In genomic region chr18:5984245-5984644, GRCh38 we compare ENCODE assay signal across 21 cellular contexts.
"Had no signal": no experiment of that assay in that cellular context is flagged by ENCODE, and none has a peak within 500 bp of the region (broad histone marks: within the 10 kb centered on the region; RNA-seq: fewer than 3 reads in every experiment).

No MANE protein-coding gene starts in this region.

- DNase-seq: Kasumi-1, MM.1S, NCI-H1048, NCI-H1105, NCI-H1417, NCI-H146, NCI-H1694 treated with DMSO at 0.1 percent for 48 hours, NCI-H1930, NCI-H2081, NCI-H2107, NCI-H2227 treated with DMSO at 0.1 percent for 48 hours, NCI-H524, NCI-H69, NCI-H774, OCI-M1, PC-9, Peyer's patch, SHP77 treated with DMSO at 0.1 percent for 48 hours, SJCRH30, T-helper 1 cell, T-helper 17 cell had no signal
